In genomic region chr5:154850255-154851062, GRCh38 we compare ENCODE assay signal across 1 cellular context.
A peak's percentile ranks its signal among the peaks of the same experiment; 100 is the strongest.
TF ChIP-seq lines count a peak whose summit lies in the region.

FAXDC2 (minus strand) TSS chr5:154850603; CDS start chr5:154838178, 12,425 bp downstream.

TF ChIP-seq in HepG2, 621 proteins besides CTCF, POLR2A, EP300 and RAD21 (continued from another document and continues in another):
- TF ChIP-seq GMEB1 (CRISPR knock-in tag; IDR thresholded peaks at IDR 0.05; ENCODE audit: borderline replicate concordance) (peak; percentile 40; the same call in 1 of the 2 replicates), ZNF264 (CRISPR knock-in tag; IDR thresholded peaks at IDR 0.05) (no peak; the same call in 1 of the 2 replicates), FOXP4 (CRISPR knock-in tag; IDR thresholded peaks at IDR 0.05) (peak; percentile 47; the same call in 1 of the 2 replicates), ETV6 (CRISPR knock-in tag; conservative IDR thresholded peaks at IDR 0.05) (no peak), PRPF4 (IDR thresholded peaks at IDR 0.05; ENCODE audit: low read depth, low read length, poor library complexity, severe bottlenecking) (no peak), ZNF230 (CRISPR knock-in tag; IDR thresholded peaks at IDR 0.05) (no peak), PLRG1 (conservative IDR thresholded peaks at IDR 0.05) (no peak), REPIN1 (CRISPR knock-in tag; IDR thresholded peaks at IDR 0.05; ENCODE audit: borderline replicate concordance, low read depth) (no peak; the same call in 1 of the 2 replicates), PAF1 (CRISPR knock-in tag; IDR thresholded peaks at IDR 0.05) (no peak), HDAC2 (CRISPR knock-in tag; IDR thresholded peaks at IDR 0.05) (no peak), UBTF (CRISPR knock-in tag; IDR thresholded peaks at IDR 0.05) (0 out of 2 replicates have a peak, but pooled peaks have one; percentile 43), SNRNP70 (IDR thresholded peaks at IDR 0.05; ENCODE audit: low read depth, low read length) (no peak), ZNF446 (CRISPR knock-in tag; IDR thresholded peaks at IDR 0.05) (no peak), NR3C1 (CRISPR knock-in tag; IDR thresholded peaks at IDR 0.05) (no peak), PATZ1 (CRISPR knock-in tag; IDR thresholded peaks at IDR 0.05) (peak; percentile 62), ZNF367 (CRISPR knock-in tag; IDR thresholded peaks at IDR 0.05; ENCODE audit: borderline replicate concordance) (no peak), ZNF597 (CRISPR knock-in tag; IDR thresholded peaks at IDR 0.05) (no peak), ZNF331 (CRISPR knock-in tag; IDR thresholded peaks at IDR 0.05) (peak; percentile 69; the same call in 1 of the 2 replicates), ATM (IDR thresholded peaks at IDR 0.05; ENCODE audit: borderline replicate concordance) (no peak), TCF12 (IDR thresholded peaks at IDR 0.05) (no peak), TCF12 (CRISPR knock-in tag; IDR thresholded peaks at IDR 0.05) (no peak), FOXA3 (CRISPR knock-in tag; IDR thresholded peaks at IDR 0.05) (0 out of 2 replicates have a peak, but pooled peaks have one; percentile 9), YEATS2 (CRISPR knock-in tag; IDR thresholded peaks at IDR 0.05; ENCODE audit: borderline replicate concordance) (no peak; the same call in 1 of the 2 replicates), SOX13 (IDR thresholded peaks at IDR 0.05) (no peak), SOX13 (CRISPR knock-in tag; conservative IDR thresholded peaks at IDR 0.05 in 1 of 2, IDR thresholded peaks at IDR 0.05 in 1 of 2) (peak in 1 of 2 experiments; percentile 55; a peak in 2 of 4 replicates), ATF7-NPFF (CRISPR knock-in tag; IDR thresholded peaks at IDR 0.05; ENCODE audit: low read depth) (no peak), U2AF2 (IDR thresholded peaks at IDR 0.05; ENCODE audit: low read depth, low read length) (no peak), HOXA5 (CRISPR knock-in tag; IDR thresholded peaks at IDR 0.05) (no peak), ZNF251 (CRISPR knock-in tag; IDR thresholded peaks at IDR 0.05) (no peak), NR2C2 (CRISPR knock-in tag; IDR thresholded peaks at IDR 0.05; ENCODE audit: borderline replicate concordance) (no peak), ARNTL (CRISPR knock-in tag; IDR thresholded peaks at IDR 0.05) (0 out of 2 replicates have a peak, but pooled peaks have one; percentile 10), POGZ (CRISPR knock-in tag; IDR thresholded peaks at IDR 0.05) (peak; percentile 55), KDM5B (CRISPR knock-in tag; IDR thresholded peaks at IDR 0.05; ENCODE audit: borderline replicate concordance) (peak; percentile 63; the same call in 1 of the 2 replicates), POLR2AphosphoS5 (IDR thresholded peaks at IDR 0.05; ENCODE audit: low read depth, low read length) (peak; percentile 71; the same call in 1 of the 2 replicates), SOX5 (CRISPR knock-in tag; IDR thresholded peaks at IDR 0.05; ENCODE audit: borderline replicate concordance) (peak; percentile 45; the same call in 1 of the 2 replicates), ZNF574 (CRISPR knock-in tag; IDR thresholded peaks at IDR 0.05) (peak; percentile 61), ZFY (CRISPR knock-in tag; IDR thresholded peaks at IDR 0.05) (no peak; the same call in 1 of the 2 replicates), ZNF18 (CRISPR knock-in tag; IDR thresholded peaks at IDR 0.05; ENCODE audit: insufficient replicate concordance) (peak; percentile 53), RARA (CRISPR knock-in tag; IDR thresholded peaks at IDR 0.05) (peak; percentile 47; the same call in 1 of the 2 replicates), SP5 (CRISPR knock-in tag; IDR thresholded peaks at IDR 0.05; ENCODE audit: borderline replicate concordance, low read depth) (no peak), ZNF263 (CRISPR knock-in tag; IDR thresholded peaks at IDR 0.05) (no peak), ZNF546 (CRISPR knock-in tag; conservative IDR thresholded peaks at IDR 0.05) (no peak), ZBTB3 (CRISPR knock-in tag; IDR thresholded peaks at IDR 0.05; ENCODE audit: borderline replicate concordance, low read depth) (no peak), POLR2G (IDR thresholded peaks at IDR 0.05; ENCODE audit: low read depth, low read length) (peak; percentile 73), TGIF2 (CRISPR knock-in tag; IDR thresholded peaks at IDR 0.05) (peak; percentile 52; the same call in 1 of the 2 replicates), ZNF280B (CRISPR knock-in tag; IDR thresholded peaks at IDR 0.05; ENCODE audit: borderline replicate concordance) (no peak), DRAP1 (CRISPR knock-in tag; IDR thresholded peaks at IDR 0.05) (peak; percentile 87), FOXJ3 (CRISPR knock-in tag; IDR thresholded peaks at IDR 0.05; ENCODE audit: borderline replicate concordance) (0 out of 2 replicates have a peak, but pooled peaks have one; percentile 10), ZBTB33 (CRISPR knock-in tag; IDR thresholded peaks at IDR 0.05) (no peak)
